In genomic region chr1:230979952-230980351, GRCh38 we compare ENCODE assay signal across 9 cellular contexts. TPM values are rescaled to one million over a fixed set of nuclear protein-coding genes. Genes with fewer than 3 reads are reported as not detected.
DNase-seq lines count a peak whose midpoint lies in the region; TF ChIP-seq lines count a peak whose summit lies in the region.
"Had no signal": no experiment of that assay in that cellular context is flagged by ENCODE, and none has a peak within 500 bp of the region (broad histone marks: within the 10 kb centered on the region; RNA-seq: fewer than 3 reads in every experiment).

No MANE protein-coding gene starts in this region.

- H3K27me3 Mint-ChIP-seq in activated naive CD4-positive, alpha-beta T cell treated with anti-CD3 and anti-CD28 coated beads for 36 hours (ENCODE audit: low read depth) = no peaks in the 10 kb centered on the region
- peaks cover 13% of the 10 kb centered on the region for H3K27me3 Mint-ChIP-seq in glutamatergic neuron (ENCODE audit: unreplicated experiment)

- peaks cover 6 to 50% (median 40%) of the 10 kb centered on the region in 4 donors for H3K4me1 ChIP-seq in stomach

- H3K27ac Mint-ChIP-seq in activated naive CD4-positive, alpha-beta T cell treated with anti-CD3 and anti-CD28 coated beads for 36 hours = peak overlapping the region; percentile 79
- no peak overlapping the region for H3K27ac Mint-ChIP-seq in glutamatergic neuron (ENCODE audit: unreplicated experiment)

- H3K36me3 ChIP-seq in stomach = peaks cover 0 to 24% (median 12%) of the 10 kb centered on the region in 4 donors

- intact Hi-C loops in activated naive CD4-positive, alpha-beta T cell treated with anti-CD3 and anti-CD28 coated beads for 36 hours (cut with micrococcal nuclease) = loop anchor here (1.0 to 10.0 kb wide), 14 partner anchors 48 to 1972 kb away; partner anchors contain the start of genes C1orf198, COG2, DISC1 and EGLN1
- intact Hi-C loops in stomach (cut with DNase I; ENCODE audit: low total_unique reads) = no loop called here

- H3K4me3 ChIP-seq in WI38 (ENCODE audit: low read depth, low read length) (peak overlapping the region; percentile 92), stomach (peak overlapping the region; percentile 86 to 97 (median 90))

- peaks cover 25% of the 10 kb centered on the region for H3K4me1 Mint-ChIP-seq in activated naive CD4-positive, alpha-beta T cell treated with anti-CD3 and anti-CD28 coated beads for 36 hours (ENCODE audit: low read depth)
- peaks cover 9% of the 10 kb centered on the region for H3K4me1 Mint-ChIP-seq in glutamatergic neuron (ENCODE audit: low read depth, unreplicated experiment)

- H3K4me3 Mint-ChIP-seq in activated naive CD4-positive, alpha-beta T cell treated with anti-CD3 and anti-CD28 coated beads for 36 hours = peak overlapping the region; percentile 89
- H3K4me3 Mint-ChIP-seq in glutamatergic neuron (ENCODE audit: unreplicated experiment) = peak overlapping the region; percentile 98

- no peaks in the 10 kb centered on the region for H3K27me3 ChIP-seq in stomach

- peaks cover 15% of the 10 kb centered on the region for H3K36me3 Mint-ChIP-seq in activated naive CD4-positive, alpha-beta T cell treated with anti-CD3 and anti-CD28 coated beads for 36 hours (ENCODE audit: low read depth)
- H3K36me3 Mint-ChIP-seq in glutamatergic neuron (ENCODE audit: unreplicated experiment) = no peaks in the 10 kb centered on the region

- CTCF ChIA-PET in activated naive CD4-positive, alpha-beta T cell treated with anti-CD3 and anti-CD28 coated beads for 36 hours (lab: Charles Lee) = interaction anchor here (0.6 to 1.6 kb wide), 4 partner anchors 49 to 212 kb away, joined by 3 read pairs; no protein-coding TSS in a partner anchor

- H3K9me3 Mint-ChIP-seq in activated naive CD4-positive, alpha-beta T cell treated with anti-CD3 and anti-CD28 coated beads for 36 hours = no peaks in the 10 kb centered on the region
- peaks cover 10% of the 10 kb centered on the region for H3K9me3 Mint-ChIP-seq in glutamatergic neuron (ENCODE audit: unreplicated experiment)

- no peaks in the 10 kb centered on the region for H3K9me3 ChIP-seq in stomach

- DNase-seq in activated naive CD4-positive, alpha-beta T cell treated with anti-CD3 and anti-CD28 coated beads for 36 hours = no peak
- DNase-seq in activated naive CD4-positive, alpha-beta T cell treated with Interleukin-2 at 50 U/mL for 16 hours = no peak
- DNase-seq in glutamatergic neuron (no peak), stomach (no peak), NCI-H1436 treated with DMSO at 0.1 percent for 48 hours (lab: John Stamatoyannopoulos, UW) (no peak), ecto neural progenitor cell (ENCODE audit: low spot score) (no peak)
- DNase-seq in stimulated activated CD4-positive, alpha-beta T cell treated with anti-CD3 and anti-CD28 coated beads, Interleukin-4, amount 100 ng/mL, for 4 hours = no peak
- DNase-seq: head of caudate nucleus had no signal

- WGBS in stomach, 5 donors = 53 to 67% (median 58%) methylated on average over 4 of the region's 4 CpGs

- peak overlapping the region in 2 of 5 donors; percentile 79 to 86 for H3K27ac ChIP-seq in stomach

- TF ChIP-seq EP300 in stomach (IDR thresholded peaks at IDR 0.05) = no peak

- TF ChIP-seq CTCF in WI38 (IDR thresholded peaks at IDR 0.05; ENCODE audit: low read depth, low read length) (no peak), glutamatergic neuron (IDR thresholded peaks at IDR 0.05; ENCODE audit: partially characterized antibody, unreplicated experiment) (no peak), stomach (IDR thresholded peaks at IDR 0.05) (no peak)

- TF ChIP-seq POLR2A in stomach (IDR thresholded peaks at IDR 0.05) = no peak

RNA-seq across cellular contexts. Expression of gene ARV1, which starts 1.1 kb away (rescaled TPM):
- total RNA-seq in activated naive CD4-positive, alpha-beta T cell treated with anti-CD3 and anti-CD28 coated beads for 36 hours = 10 to 100 TPM; 14.9 to 17.7 TPM
- total RNA-seq in glutamatergic neuron (ENCODE audit: unreplicated experiment) (18.3 TPM), stomach (10 to 100 TPM; 11.0 to 29.8 (median 13.9) TPM)
- 10 to 100 TPM; 18.7 to 38.8 (median 18.9) TPM for polyA plus RNA-seq in stomach

RNA-seq across cellular contexts. Expression of gene TTC13, which starts 1.3 kb away (rescaled TPM):
- 10 to 100 TPM; 10.9 to 13.2 TPM for total RNA-seq in activated naive CD4-positive, alpha-beta T cell treated with anti-CD3 and anti-CD28 coated beads for 36 hours
- 25.1 TPM for total RNA-seq in glutamatergic neuron (ENCODE audit: unreplicated experiment)
- total RNA-seq in stomach = 100 to 1,000 TPM in 1 of 5 donors, 10 to 100 TPM in 4; 23.9 to 117 (median 53.3) TPM
- 1 to 10 TPM; 2.1 to 9.3 (median 3.9) TPM for polyA plus RNA-seq in stomach
